1 cellular context compared by ENCODE assay signal in genomic region chr1:209375681-209376360, GRCh38.
TF ChIP-seq lines count a peak whose summit lies in the region.

No MANE protein-coding gene starts in this region.

TF ChIP-seq in H1, 55 proteins besides CTCF, POLR2A, EP300 and RAD21:
- TF ChIP-seq HDAC6 (IDR thresholded peaks at IDR 0.05; ENCODE audit: low read depth, low read length) (no peak), HDAC2 (IDR thresholded peaks at IDR 0.05; ENCODE audit: borderline replicate concordance in 1 of 2, low read depth in 2 of 2, low read length in 2 of 2) (no peak), TCF12 (IDR thresholded peaks at IDR 0.05; ENCODE audit: low read depth, low read length) (no peak), CBX5 (IDR thresholded peaks at IDR 0.05; ENCODE audit: low read depth, low read length) (no peak), RXRA (IDR thresholded peaks at IDR 0.05; ENCODE audit: insufficient read depth, low read depth, low read length) (no peak), EZH2 (IDR thresholded peaks at IDR 0.05; ENCODE audit: low read depth, low read length, severe bottlenecking) (no peak), BRCA1 (IDR thresholded peaks at IDR 0.05; ENCODE audit: low read depth, low read length) (no peak), USF2 (IDR thresholded peaks at IDR 0.05; ENCODE audit: low read length) (no peak)
TF ChIP-seq in H1: peak in this region for 0.
